1 cellular context compared by ENCODE assay signal in genomic region chr15:72398648-72399047, GRCh38.
TF ChIP-seq lines count a peak whose summit lies in the region.

No MANE protein-coding gene starts in this region.

TF ChIP-seq in A549, 52 proteins besides CTCF, POLR2A, EP300 and RAD21 (continued from another document):
- TF ChIP-seq HOXB13 (CRISPR knock-in tag; IDR thresholded peaks at IDR 0.05; ENCODE audit: low read depth) = no peak
- TF ChIP-seq, protein P1, sequence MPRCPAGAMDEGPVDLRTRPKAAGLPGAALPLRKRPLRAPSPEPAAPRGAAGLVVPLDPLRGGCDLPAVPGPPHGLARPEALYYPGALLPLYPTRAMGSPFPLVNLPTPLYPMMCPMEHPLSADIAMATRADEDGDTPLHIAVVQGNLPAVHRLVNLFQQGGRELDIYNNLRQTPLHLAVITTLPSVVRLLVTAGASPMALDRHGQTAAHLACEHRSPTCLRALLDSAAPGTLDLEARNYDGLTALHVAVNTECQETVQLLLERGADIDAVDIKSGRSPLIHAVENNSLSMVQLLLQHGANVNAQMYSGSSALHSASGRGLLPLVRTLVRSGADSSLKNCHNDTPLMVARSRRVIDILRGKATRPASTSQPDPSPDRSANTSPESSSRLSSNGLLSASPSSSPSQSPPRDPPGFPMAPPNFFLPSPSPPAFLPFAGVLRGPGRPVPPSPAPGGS (IDR thresholded peaks at IDR 0.05) = no peak
- no peak for TF ChIP-seq RFX5 (IDR thresholded peaks at IDR 0.05)
- TF ChIP-seq TFCP2L1 (CRISPR knock-in tag; IDR thresholded peaks at IDR 0.05) = no peak
- TF ChIP-seq KDM5A (IDR thresholded peaks at IDR 0.05) = no peak
- TF ChIP-seq CBX8 (IDR thresholded peaks at IDR 0.05) = no peak
